In genomic region chr16:87842209-87842869, GRCh38 we compare ENCODE assay signal across 22 cellular contexts. TPM values are rescaled to one million over a fixed set of nuclear protein-coding genes. Genes with fewer than 3 reads are reported as not detected.
DNase-seq lines count a peak whose midpoint lies in the region; ATAC-seq, FAIRE-seq and TF ChIP-seq lines count a peak whose summit lies in the region.
"Had no signal": no experiment of that assay in that cellular context is flagged by ENCODE, and none has a peak within 500 bp of the region (broad histone marks: within the 10 kb centered on the region; RNA-seq: fewer than 3 reads in every experiment).

No MANE protein-coding gene starts in this region.

- ATAC-seq in A549 (no peak), T-cell (replicated peaks in 1 of 4) (peak in 2 of 4 experiments; percentile 25 to 70), Right ventricle myocardium superior (ENCODE audit: poor library complexity) (no peak), HG03045 (IDR thresholded peaks at IDR 0.05; ENCODE audit: unreplicated experiment) (no peak)
- ATAC-seq: left lung, SK-N-SH treated with all-trans-retinoic acid at 6 μM for 48 hours had no signal

- in situ Hi-C loops in ACHN (cut with HindIII; ENCODE audit: low pct_ligation_motif_present, low pct_unique_long_range_greater_than_20kb, low sequenced_read_pairs) = no loop called here

- 76% methylated on average over 16 of the region's 17 CpGs for WGBS in A549 (ENCODE audit: missing lambda C conversion rate)

- H3K36me3 Mint-ChIP-seq in CD4-positive, alpha-beta memory T cell = peaks cover 0 to 11% of the 10 kb centered on the region in 2 donors
- H3K36me3 Mint-ChIP-seq in T-cell = peaks cover 6% of the 10 kb centered on the region

- peaks cover 100% of the 10 kb centered on the region for H3K4me1 ChIP-seq in A549
- peaks cover 10% of the 10 kb centered on the region for H3K4me1 ChIP-seq in CD4-positive, alpha-beta memory T cell (ENCODE audit: insufficient read depth, low read length)
- H3K4me1 ChIP-seq: left lung had no signal

- FAIRE-seq in A549 (lab: Jason Lieb, UNC) = no peak
- FAIRE-seq: GM12892 had no signal

- H3K4me2 ChIP-seq in A549 = peak overlapping the region; percentile 79
- H3K4me2 ChIP-seq: PC-9 had no signal

- intact Hi-C loops in CD4-positive, alpha-beta memory T cell (cut with micrococcal nuclease) = no loop called here
- intact Hi-C loops in Right ventricle myocardium superior (cut with DNase I) = no loop called here

- TF ChIP-seq POLR2A in A549 (IDR thresholded peaks at IDR 0.05; ENCODE audit: low read length) = no peak

- CTCF ChIA-PET in A549 (lab: Yijun Ruan, JAX) = interaction anchor here (0.7 to 30.2 kb wide), 4 partner anchors 7 to 61 kb away, joined by 3 to 417 read pairs (median 106); no protein-coding TSS in a partner anchor
- CTCF ChIA-PET in CD4-positive, alpha-beta memory T cell (lab: Charles Lee; ENCODE audit: partially characterized antibody) = interaction anchor here (2.2 kb wide), 1 partner anchor 29 kb away, joined by 10 read pairs; no protein-coding TSS in a partner anchor
- CTCF ChIA-PET in T-cell (lab: Charles Lee) = interaction anchor here (0.8 to 1.0 kb wide), 3 partner anchors 29 to 63 kb away, joined by 3 to 4 read pairs (median 3); no protein-coding TSS in a partner anchor

- no peaks in the 10 kb centered on the region for H3K27me3 ChIP-seq in CD4-positive, alpha-beta memory T cell (ENCODE audit: insufficient read depth, low read length)
- H3K27me3 ChIP-seq: brain microvascular endothelial cell, left lung had no signal

- H3K9me3 ChIP-seq in A549 = no peaks in the 10 kb centered on the region
- no peaks in the 10 kb centered on the region for H3K9me3 ChIP-seq in CD4-positive, alpha-beta memory T cell (ENCODE audit: control insufficient read depth in 1 of 2, low read length in 2 of 2)
- H3K9me3 ChIP-seq: left lung, thoracic aorta had no signal

- peaks cover 0 to 4% (median 0%) of the 10 kb centered on the region in 8 donors for H3K9me3 Mint-ChIP-seq in CD4-positive, alpha-beta memory T cell
- H3K9me3 Mint-ChIP-seq in T-cell = no peaks in the 10 kb centered on the region
- H3K9me3 Mint-ChIP-seq: dendritic cell treated with granulocyte-macrophage colony-stimulating factor and Interleukin-4, amounts not matched to agents 40 ng/mL and 50 ng/mL, for 4 days had no signal

- peak overlapping the region in 2 of 8 donors; percentile 61 to 73 for H3K4me3 Mint-ChIP-seq in CD4-positive, alpha-beta memory T cell
- H3K4me3 Mint-ChIP-seq in T-cell = peak overlapping the region in 2 of 3 donors; percentile 17 to 66
- H3K4me3 Mint-ChIP-seq: dendritic cell treated with granulocyte-macrophage colony-stimulating factor and Interleukin-4, amounts not matched to agents 40 ng/mL and 50 ng/mL, for 4 days had no signal

- DNase-seq in A549 (ENCODE audit: low read depth in 1 of 2, low spot score in 1 of 2) = no peak
- DNase-seq in CD4-positive, alpha-beta memory T cell = peak in 1 of 5 donors; percentile 48
- DNase-seq in T-cell = peak in 2 of 34 experiments; percentile 14 to 39
- DNase-seq in epithelial cell of prostate (ENCODE audit: low read depth, low spot score) = no peak
- no peak for DNase-seq in Right ventricle myocardium superior
- DNase-seq in NCI-H1930 (lab: John Stamatoyannopoulos, UW) = no peak
- no peak for DNase-seq in ACHN
- DNase-seq: activated gamma-delta T cell treated with Interleukin-2 at 50 U/mL for 16 hours, brain microvascular endothelial cell, DMS 273 treated with DMSO at 0.1 percent for 48 hours, erythroblast, left lung, MV-4-11, NCI-H2081, NCI-H69, PC-9 had no signal

- H3K27ac ChIP-seq in A549 (peak overlapping the region; percentile 97 to 99), epithelial cell of prostate (peak overlapping the region; percentile 56)
- no peak overlapping the region for H3K27ac ChIP-seq in CD4-positive, alpha-beta memory T cell (ENCODE audit: low read depth, low read length)
- H3K27ac ChIP-seq: brain microvascular endothelial cell, left lung, PC-9, thoracic aorta, VCaP had no signal

- POLR2A ChIA-PET in A549 (lab: Yijun Ruan, JAX) (no interaction called here), T-cell (lab: Charles Lee) (no interaction called here)
- POLR2A ChIA-PET in CD4-positive, alpha-beta memory T cell (lab: Charles Lee; ENCODE audit: partially characterized antibody) = no interaction called here

- H3K36me3 ChIP-seq in CD4-positive, alpha-beta memory T cell (ENCODE audit: insufficient read depth, low read length) = peaks cover 23% of the 10 kb centered on the region
- H3K36me3 ChIP-seq: thoracic aorta had no signal

- no peak for TF ChIP-seq EP300 in A549 (IDR thresholded peaks at IDR 0.05)

- TF ChIP-seq CTCF in A549 (IDR thresholded peaks at IDR 0.05) = no peak

- TF ChIP-seq RAD21 in A549 (conservative IDR thresholded peaks at IDR 0.05 in 1 of 2, IDR thresholded peaks at IDR 0.05 in 1 of 2) = no peak

- H3K27ac Mint-ChIP-seq in CD4-positive, alpha-beta memory T cell = peak overlapping the region in 4 of 7 donors; percentile 3 to 85 (median 66)
- H3K27ac Mint-ChIP-seq in T-cell = peak overlapping the region; percentile 6 to 78
- H3K27ac Mint-ChIP-seq: dendritic cell treated with granulocyte-macrophage colony-stimulating factor and Interleukin-4, amounts not matched to agents 40 ng/mL and 50 ng/mL, for 4 days had no signal

- H3K4me1 Mint-ChIP-seq in CD4-positive, alpha-beta memory T cell = peaks cover 0 to 35% (median 2%) of the 10 kb centered on the region in 4 donors
- H3K4me1 Mint-ChIP-seq in T-cell = peaks cover 9 to 29% (median 21%) of the 10 kb centered on the region in 3 donors

- H3K4me3 ChIP-seq in A549 = no peak overlapping the region
- no peak overlapping the region for H3K4me3 ChIP-seq in CD4-positive, alpha-beta memory T cell (ENCODE audit: low read length in 2 of 2)
- H3K4me3 ChIP-seq: left lung, PC-9, thoracic aorta had no signal

- no peaks in the 10 kb centered on the region for H3K27me3 Mint-ChIP-seq in CD4-positive, alpha-beta memory T cell
- no peaks in the 10 kb centered on the region for H3K27me3 Mint-ChIP-seq in T-cell
- H3K27me3 Mint-ChIP-seq: dendritic cell treated with granulocyte-macrophage colony-stimulating factor and Interleukin-4, amounts not matched to agents 40 ng/mL and 50 ng/mL, for 4 days had no signal

TF ChIP-seq in A549, 52 proteins besides CTCF, POLR2A, EP300 and RAD21:
- peak in 1 of 2 experiments; percentile 9; a peak in 2 of 5 replicates for TF ChIP-seq JUN (IDR thresholded peaks at IDR 0.05)
- no peak for TF ChIP-seq HDAC2 (IDR thresholded peaks at IDR 0.05)
- peak; percentile 30 for TF ChIP-seq MAFK (IDR thresholded peaks at IDR 0.05; ENCODE audit: partially characterized antibody)

RNA-seq across cellular contexts. Expression of gene SLC7A5, which starts 27.0 kb away (rescaled TPM):
- polyA plus RNA-seq in A549 (2011; rRNA removed) (265 and 326 TPM in 2 replicates), A549 (2017; fragmentation: RNase III; extraction: RNeasy Plus Mini Kit Qiagen cat#74134 plus additional on column Dnase treatment) (903 to 1,096 TPM (median 972 TPM) in 3 replicates)
- polyA plus RNA-seq in A549 (2012; cell fraction: cytosol; rRNA removed) = 971 and 1,312 TPM in 2 replicates
- 1,440 and 1,925 TPM in 2 replicates for polyA plus RNA-seq in A549 (2012; cell fraction: nucleus; rRNA removed)
- 237 and 354 TPM in 2 replicates for polyA minus RNA-seq in A549 (2011; rRNA and poly(A)+ RNA removed)
- total RNA-seq in CD4-positive, alpha-beta memory T cell = 10 to 100 TPM; 12.0 to 13.5 TPM
- 1 to 10 TPM; 3.5 to 6.4 TPM for polyA plus RNA-seq in CD4-positive, alpha-beta memory T cell
- total RNA-seq in T-cell (10 to 100 TPM; 37.9 to 81.6 (median 40.0) TPM), Right ventricle myocardium superior (3.9 TPM)
